ENCODE assay signal across 19 cellular contexts in the genomic region with DNA sequence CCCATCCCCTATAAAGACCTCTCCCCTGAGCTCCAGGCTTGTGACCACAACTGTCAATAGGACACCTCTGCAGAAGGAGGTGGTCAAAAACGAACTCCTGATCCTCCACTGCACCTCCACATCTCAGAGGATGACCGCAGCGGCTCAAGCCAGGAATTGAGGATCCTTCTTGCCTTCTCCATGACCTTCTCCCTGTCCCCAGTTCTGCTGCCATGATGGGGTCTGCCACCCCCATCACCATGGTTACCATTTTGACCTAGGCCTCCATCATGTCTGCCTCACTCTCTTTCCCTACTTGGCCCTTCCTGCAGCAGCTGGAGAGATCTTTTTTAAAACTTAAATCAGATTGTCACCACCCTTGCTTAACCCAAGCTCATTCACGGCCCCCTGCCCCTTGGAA.
A peak's percentile ranks its signal among the peaks of the same experiment; 100 is the strongest.
DNase-seq lines count a peak whose midpoint lies in the region; ATAC-seq, FAIRE-seq and TF ChIP-seq lines count a peak whose summit lies in the region.
"Had no signal": no experiment of that assay in that cellular context is flagged by ENCODE, and none has a peak within 500 bp of the region (broad histone marks: within the 10 kb centered on the region; RNA-seq: fewer than 3 reads in every experiment).

No MANE protein-coding gene starts in this region.

- H3K4ac ChIP-seq in H1 (replicated peaks; ENCODE audit: insufficient read length, low read depth, low read length) = no peak overlapping the region

- H3K36me3 ChIP-seq in K562 (ENCODE audit: control insufficient read depth, insufficient read depth, low read length) (no peaks in the 10 kb centered on the region), H1 (ENCODE audit: control insufficient read depth in 2 of 4, insufficient read depth in 4 of 4, low read length in 3 of 4) (no peaks in the 10 kb centered on the region), osteoblast (ENCODE audit: insufficient read depth, low read length) (no peaks in the 10 kb centered on the region), PC-9 (ENCODE audit: low read depth) (no peaks in the 10 kb centered on the region)
- H3K36me3 ChIP-seq: BLaER1, HAP-1 had no signal

- TF ChIP-seq RAD21 in K562 (CRISPR knock-in tag; conservative IDR thresholded peaks at IDR 0.05 in 1 of 2, IDR thresholded peaks at IDR 0.05 in 1 of 2) (no peak), H1 (IDR thresholded peaks at IDR 0.05 in 1 of 2, conservative IDR thresholded peaks at IDR 0.05 in 1 of 2; ENCODE audit: low read depth in 2 of 2, low read length in 2 of 2) (no peak)

- H2BK120ac ChIP-seq in H1 (replicated peaks; ENCODE audit: low read depth, low read length) = no peak overlapping the region

- H3K9ac ChIP-seq in K562 (ENCODE audit: insufficient read depth in 1 of 2, low read depth in 2 of 2, low read length in 2 of 2) (no peak overlapping the region), H1 (replicated peaks in 1 of 4; ENCODE audit: extremely low read depth in 1 of 4, low read depth in 3 of 4, low read length in 3 of 4) (no peak overlapping the region)
- H3K9ac ChIP-seq: BLaER1 had no signal

- H2BK20ac ChIP-seq in H1 (ENCODE audit: low read length) = no peak overlapping the region

- no TSS peak for BruUV-seq in K562 (replicated peaks; lab: Mats Ljungman, UMichigan)
- BruUV-seq in PC-9 (replicated peaks; lab: Mats Ljungman, UMichigan) = no TSS peak

- H2AFZ ChIP-seq in K562 (ENCODE audit: low read depth, low read length) (no peak overlapping the region), H1 (ENCODE audit: low read length) (no peak overlapping the region), osteoblast (ENCODE audit: low read length) (no peak overlapping the region), PC-9 (no peak overlapping the region)
- H2AFZ ChIP-seq: GM23338 had no signal

- no peak overlapping the region for H4K5ac ChIP-seq in H1 (ENCODE audit: insufficient read length, low read depth, low read length)

- TF ChIP-seq EP300 in K562 (IDR thresholded peaks at IDR 0.05; ENCODE audit: low read length) (no peak), H1 (IDR thresholded peaks at IDR 0.05; ENCODE audit: borderline replicate concordance in 1 of 2, low read depth in 2 of 2, low read length in 2 of 2) (no peak)

- peaks cover 13 to 47% of the 10 kb centered on the region in 2 experiments; a peak in 4 of 5 replicates for H3K27me3 ChIP-seq in K562 (ENCODE audit: control insufficient read depth in 2 of 2, insufficient read depth in 2 of 2, low read length in 2 of 2)
- no peaks in the 10 kb centered on the region for H3K27me3 ChIP-seq in H1 (replicated peaks in 1 of 4; ENCODE audit: control insufficient read depth in 3 of 4, extremely low read depth in 1 of 4, insufficient read depth in 3 of 4, low read length in 3 of 4)
- peaks cover 5% of the 10 kb centered on the region for H3K27me3 ChIP-seq in osteoblast (ENCODE audit: insufficient read depth, low read length)
- H3K27me3 ChIP-seq in PC-9 (ENCODE audit: insufficient read depth, low read depth) = peaks cover 89% of the 10 kb centered on the region
- H3K27me3 ChIP-seq: BLaER1 had no signal

- H3K4me1 ChIP-seq in K562 (replicated peaks in 1 of 2; ENCODE audit: control insufficient read depth in 2 of 2, insufficient read depth in 2 of 2, low read length in 2 of 2) (peaks cover 0 to 23% of the 10 kb centered on the region in 2 experiments; a peak in 2 of 5 replicates), H1 (replicated peaks in 1 of 4; ENCODE audit: control insufficient read depth in 3 of 4, insufficient read depth in 4 of 4, low read length in 3 of 4) (peaks cover 0 to 12% (median 2%) of the 10 kb centered on the region in 4 experiments; a peak in 3 of 7 replicates), osteoblast (ENCODE audit: insufficient read depth, low read length) (no peaks in the 10 kb centered on the region), PC-9 (replicated peaks; ENCODE audit: insufficient read depth) (no peaks in the 10 kb centered on the region)
- H3K4me1 ChIP-seq: Caco-2, HAP-1 had no signal

- H2BK12ac ChIP-seq in H1 (ENCODE audit: low read depth, low read length) = peak overlapping the region; percentile 27; the same call in 1 of the 2 replicates

- DNase-seq in K562 (ENCODE audit: extremely low read depth in 1 of 4, low spot score in 3 of 4) (no peak), H1 (ENCODE audit: low read depth in 1 of 2, low spot score in 2 of 2) (no peak), osteoblast (ENCODE audit: insufficient read length, low spot score, missing footprints) (peak; percentile 81), activated gamma-delta T cell treated with Interleukin-2 at 50 U/mL for 16 hours (no peak), PC-9 (no peak)
- DNase-seq: Caco-2; CD4-positive, CD25-positive, alpha-beta regulatory T cell; CD8-positive, alpha-beta T cell; DMS153; DND-41; HFFc6 had no signal

- CTCF ChIA-PET in K562 (lab: Yijun Ruan, JAX; ENCODE audit: low intra/inter-chr PET ratio) = no interaction called here
- CTCF ChIA-PET in H1 (lab: Charles Lee; ENCODE audit: partially characterized antibody) = interaction anchor here (0.7 to 8.2 kb wide), 7 partner anchors 11 to 81 kb away, joined by 3 to 38 read pairs (median 5); partner anchors contain the start of gene LINGO1
- CTCF ChIA-PET in PC-9 (lab: Charles Lee) = no interaction called here

- H3K9me3 ChIP-seq in K562 (replicated peaks; ENCODE audit: control insufficient read depth, insufficient read depth, low read depth, low read length) (no peaks in the 10 kb centered on the region), H1 (ENCODE audit: insufficient read depth in 2 of 2, low read depth in 1 of 2, low read length in 1 of 2) (no peaks in the 10 kb centered on the region), osteoblast (ENCODE audit: low read depth, low read length) (no peaks in the 10 kb centered on the region), PC-9 (ENCODE audit: insufficient read depth, low read depth) (no peaks in the 10 kb centered on the region)
- H3K9me3 ChIP-seq: BLaER1, Caco-2, HAP-1 had no signal

- no peak overlapping the region for H3K56ac ChIP-seq in H1 (replicated peaks; ENCODE audit: insufficient read length, low read depth, low read length)

- no peak overlapping the region for H4K8ac ChIP-seq in H1 (ENCODE audit: extremely low read depth, insufficient read depth, low read length)

- H3K9me2 ChIP-seq in PC-9 (ENCODE audit: insufficient read depth) = no peaks in the 10 kb centered on the region

- TF ChIP-seq POLR2A in K562 (conservative IDR thresholded peaks at IDR 0.05) = no peak
- no peak for TF ChIP-seq POLR2A in H1 (IDR thresholded peaks at IDR 0.05; ENCODE audit: control extremely low read depth in 1 of 2, low read depth in 2 of 2, low read length in 2 of 2)

- no peak overlapping the region for H3K23ac ChIP-seq in H1 (ENCODE audit: insufficient read length)

- no peak overlapping the region for H3K4me3 ChIP-seq in K562
- H3K4me3 ChIP-seq in H1 (ENCODE audit: extremely low read depth in 1 of 4, insufficient read depth in 2 of 4, low read depth in 3 of 4, low read length in 4 of 4) = no peak overlapping the region
- H3K4me3 ChIP-seq in osteoblast (ENCODE audit: insufficient read depth, low read length) = no peak overlapping the region
- no peak overlapping the region for H3K4me3 ChIP-seq in PC-9
- H3K4me3 ChIP-seq: BLaER1, GM23338, HAP-1 had no signal

- H3K79me2 ChIP-seq in K562 (ENCODE audit: control insufficient read depth, insufficient read depth, low read length) (no peaks in the 10 kb centered on the region), H1 (ENCODE audit: control insufficient read depth in 1 of 2, insufficient read depth in 2 of 2, low read length in 2 of 2) (no peaks in the 10 kb centered on the region), osteoblast (ENCODE audit: insufficient read depth, low read length) (no peaks in the 10 kb centered on the region), PC-9 (ENCODE audit: low read depth) (no peaks in the 10 kb centered on the region)

- no peaks in the 10 kb centered on the region for H3K79me1 ChIP-seq in H1 (ENCODE audit: low read depth, low read length)

- 0 out of 2 replicates have a peak, but pooled peaks cover 6% of the 10 kb centered on the region for H4K20me1 ChIP-seq in K562 (replicated peaks; ENCODE audit: control insufficient read depth, insufficient read depth, low read length)
- no peaks in the 10 kb centered on the region for H4K20me1 ChIP-seq in H1 (replicated peaks in 1 of 2; ENCODE audit: control insufficient read depth in 1 of 2, insufficient read depth in 2 of 2, low read length in 2 of 2)
- H4K20me1 ChIP-seq in osteoblast (ENCODE audit: insufficient read depth, low read length) = no peaks in the 10 kb centered on the region
- no peaks in the 10 kb centered on the region for H4K20me1 ChIP-seq in PC-9 (ENCODE audit: insufficient read depth)

- peaks cover 3% of the 10 kb centered on the region for H3K9me1 ChIP-seq in K562 (ENCODE audit: control insufficient read depth, insufficient read depth, low read length)

- no peaks in the 10 kb centered on the region for H3K23me2 ChIP-seq in H1 (ENCODE audit: low read depth, low read length)

- no peak overlapping the region; the same call in 1 of the 2 replicates for H2BK5ac ChIP-seq in H1 (ENCODE audit: low read depth, low read length)

- no peak overlapping the region for H4K91ac ChIP-seq in H1 (replicated peaks; ENCODE audit: insufficient read length, low read length)

- no peak overlapping the region for H2BK15ac ChIP-seq in H1 (ENCODE audit: low read length)

- no peaks in the 10 kb centered on the region for H3F3A ChIP-seq in PC-9 (ENCODE audit: insufficient read depth, low read depth)

- intact Hi-C loops in K562 (cut with micrococcal nuclease) = no loop called here
- intact Hi-C loops in PC-9 (cut with micrococcal nuclease; ENCODE audit: unreplicated experiment) = no loop called here

- H2AK5ac ChIP-seq in H1 (ENCODE audit: low read depth, low read length) = no peak overlapping the region

- H3K14ac ChIP-seq in H1 (ENCODE audit: insufficient read length) = no peak overlapping the region

- POLR2A ChIA-PET in K562 (lab: Yijun Ruan, JAX) = interaction anchor here (1.7 kb wide), 1 partner anchor 8 kb away, joined by 4 read pairs; no protein-coding TSS in a partner anchor
- POLR2A ChIA-PET in H1 (lab: Charles Lee; ENCODE audit: partially characterized antibody) = interaction anchor here (1.2 kb wide), 1 partner anchor 25 kb away, joined by 3 read pairs; no protein-coding TSS in a partner anchor
- POLR2A ChIA-PET in PC-9 (lab: Charles Lee; ENCODE audit: unreplicated experiment) = no interaction called here

- in situ Hi-C loops in K562 (cut with MboI) = no loop called here

- H3K18ac ChIP-seq in H1 (ENCODE audit: extremely low read depth, low read length) = no peak overlapping the region

- WGBS in K562 (ENCODE audit: insufficient coverage, low coverage, missing lambda C conversion rate) = 12% methylated on average over 4 of the region's 4 CpGs
- WGBS in H1 (ENCODE audit: extremely low coverage in 1 of 2, insufficient coverage in 1 of 2, insufficient read length in 1 of 2, insufficient replicate concordance in 2 of 2, low coverage in 1 of 2, low lambda C conversion rate in 2 of 2, missing lambda C conversion rate in 1 of 2), 2 experiments = 79% methylated on average over 4 of the region's 4 CpGs; no CpG with 5 or more reads in 1 of the 2 experiments

- FAIRE-seq in K562 (lab: Jason Lieb, UNC) (no peak), H1 (lab: Jason Lieb, UNC) (no peak)
- FAIRE-seq: G401.6, GM12892, H54 had no signal

- TF ChIP-seq CTCF in K562 (IDR thresholded peaks at IDR 0.05 in 2 of 3, conservative IDR thresholded peaks at IDR 0.05 in 1 of 3; ENCODE audit: insufficient read depth in 2 of 3, low read depth in 1 of 3, low read length in 3 of 3) (no peak), H1 (IDR thresholded peaks at IDR 0.05; ENCODE audit: control extremely low read depth in 1 of 3, insufficient read depth in 1 of 3, low read depth in 1 of 3, low read length in 3 of 3) (no peak), osteoblast (IDR thresholded peaks at IDR 0.05; ENCODE audit: extremely low read depth, low read depth, low read length) (no peak), PC-9 (conservative IDR thresholded peaks at IDR 0.05) (no peak)

- no peak for ATAC-seq in K562
- ATAC-seq in GM21447 (IDR thresholded peaks at IDR 0.05; ENCODE audit: unreplicated experiment) = no peak
- ATAC-seq: CD8-positive, alpha-beta T cell; GM23338 had no signal

- H3K27ac ChIP-seq in K562 (ENCODE audit: extremely low read depth, low read depth, low read length) (no peak overlapping the region), H1 (ENCODE audit: low read depth, low read length) (no peak overlapping the region), osteoblast (ENCODE audit: low read depth, low read length) (no peak overlapping the region), PC-9 (no peak overlapping the region)
- H3K27ac ChIP-seq: BLaER1, C4-2B had no signal

- H3K4me2 ChIP-seq in K562 (ENCODE audit: insufficient read depth, low read length) (no peak overlapping the region), H1 (ENCODE audit: insufficient read depth in 1 of 2, low read depth in 2 of 2, low read length in 2 of 2) (no peak overlapping the region), osteoblast (ENCODE audit: insufficient read depth, low read length) (no peak overlapping the region), PC-9 (no peak overlapping the region)
- H3K4me2 ChIP-seq: BLaER1, GM23338 had no signal
